In the genomic region with DNA sequence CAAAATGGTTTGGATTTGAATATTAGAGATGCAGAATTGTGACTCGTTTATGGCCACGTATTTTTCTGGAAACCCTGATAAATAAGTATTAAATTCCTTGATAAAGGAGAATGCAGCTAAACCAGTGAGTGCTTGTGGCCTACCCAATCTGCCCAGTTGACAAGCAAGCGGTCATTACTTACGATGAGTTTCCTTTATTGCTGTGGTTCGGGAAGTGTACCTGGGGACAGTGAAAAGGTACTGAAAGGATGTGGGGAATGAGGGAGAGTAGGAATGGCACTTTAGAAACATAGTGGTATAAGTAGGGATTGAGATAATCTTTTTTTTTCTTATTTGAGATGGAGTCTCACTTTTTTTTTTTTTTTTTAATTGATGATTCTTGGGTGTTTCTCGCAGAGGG, we compare ENCODE assay signal across 3 cellular contexts.
A peak's percentile ranks its signal among the peaks of the same experiment; 100 is the strongest.
TF ChIP-seq lines count a peak whose summit lies in the region.

No MANE protein-coding gene starts in this region.

TF ChIP-seq in GM12891, 5 proteins besides CTCF, POLR2A, EP300 and RAD21 (continued from another document):
- TF ChIP-seq SPI1 (IDR thresholded peaks at IDR 0.05; ENCODE audit: low read depth, low read length), result no peak
- no peak for TF ChIP-seq PAX5 (IDR thresholded peaks at IDR 0.05; ENCODE audit: insufficient read depth, low read length, severe bottlenecking)
- no peak for TF ChIP-seq POU2F2 (IDR thresholded peaks at IDR 0.05; ENCODE audit: low read depth, low read length)
- no peak for TF ChIP-seq TAF1 (IDR thresholded peaks at IDR 0.05; ENCODE audit: low read depth, low read length)

TF ChIP-seq in HEK293, 187 proteins besides CTCF, POLR2A, EP300 and RAD21 (continued from another document):
- TF ChIP-seq, protein P1, sequence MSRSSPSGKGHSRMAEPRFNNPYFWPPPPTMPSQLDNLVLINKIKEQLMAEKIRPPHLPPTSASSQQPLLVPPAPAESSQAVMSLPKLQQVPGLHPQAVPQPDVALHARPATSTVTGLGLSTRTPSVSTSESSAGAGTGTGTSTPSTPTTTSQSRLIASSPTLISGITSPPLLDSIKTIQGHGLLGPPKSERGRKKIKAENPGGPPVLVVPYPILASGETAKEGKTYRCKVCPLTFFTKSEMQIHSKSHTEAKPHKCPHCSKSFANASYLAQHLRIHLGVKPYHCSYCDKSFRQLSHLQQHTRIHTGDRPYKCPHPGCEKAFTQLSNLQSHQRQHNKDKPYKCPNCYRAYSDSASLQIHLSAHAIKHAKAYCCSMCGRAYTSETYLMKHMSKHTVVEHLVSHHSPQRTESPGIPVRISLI (tag by site-specific recombination; IDR thresholded peaks at IDR 0.05), result peak; percentile 19; the same call in 1 of the 2 replicates
TF ChIP-seq in HEK293: peak in this region for 1.

TF ChIP-seq in K562, 482 proteins besides CTCF, POLR2A, EP300 and RAD21:
- TF ChIP-seq E2F8 (IDR thresholded peaks at IDR 0.05; ENCODE audit: low read depth, partially characterized antibody) (peak; percentile 12), ZNF445 (CRISPR knock-in tag; IDR thresholded peaks at IDR 0.05; ENCODE audit: low read depth) (0 out of 2 replicates have a peak, but pooled peaks have one; percentile 19), SUPT5H (IDR thresholded peaks at IDR 0.05) (peak; percentile 52; the same call in 1 of the 2 replicates), MBD1 (CRISPR knock-in tag; IDR thresholded peaks at IDR 0.05) (no peak)
